Comparison of ENCODE assay signal across 19 cellular contexts in the genomic region with DNA sequence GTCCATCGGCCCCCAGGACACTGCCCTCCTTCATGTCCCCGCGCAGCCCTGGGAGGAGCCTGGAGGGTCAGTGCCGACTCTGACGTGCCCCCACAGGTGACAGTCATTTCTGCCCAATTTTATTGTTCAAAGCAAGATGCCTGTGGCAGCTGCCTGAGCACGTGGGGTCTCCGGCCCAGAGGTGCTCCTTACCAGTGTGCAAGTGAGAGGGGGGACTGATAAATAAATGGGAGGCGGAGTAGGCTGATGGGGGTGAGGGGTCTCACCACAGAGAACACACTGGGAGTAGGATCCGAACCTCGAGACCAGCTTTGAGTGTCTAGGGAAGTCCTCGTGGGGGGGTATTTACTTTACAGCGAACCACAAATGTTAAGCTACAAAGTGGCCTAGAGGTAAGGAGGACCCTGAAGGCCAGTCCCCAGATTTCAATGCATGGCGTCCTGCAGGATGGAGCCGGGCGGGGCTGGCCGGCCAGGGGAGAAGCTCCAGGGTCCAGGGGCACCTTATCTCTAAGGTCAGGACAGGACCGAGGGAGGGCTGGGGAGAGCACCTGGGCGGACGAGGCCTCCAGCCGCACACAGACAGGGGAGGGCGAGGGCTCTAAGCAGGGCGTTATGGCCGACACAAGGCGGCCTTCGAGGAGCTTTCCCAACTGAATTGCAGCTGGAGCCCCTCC.
DNase-seq lines count a peak whose midpoint lies in the region; ATAC-seq and TF ChIP-seq lines count a peak whose summit lies in the region.
"Had no signal": no experiment of that assay in that cellular context is flagged by ENCODE, and none has a peak within 500 bp of the region (broad histone marks: within the 10 kb centered on the region; RNA-seq: fewer than 3 reads in every experiment).

No MANE protein-coding gene starts in this region.

- peak overlapping the region; percentile 42 for H3K9ac ChIP-seq in NT2/D1 (ENCODE audit: insufficient read length, low read depth)

- peaks cover 6% of the 10 kb centered on the region for H3K4me1 ChIP-seq in NT2/D1 (ENCODE audit: insufficient read depth, insufficient read length)
- peaks cover 0 to 11% of the 10 kb centered on the region in 2 donors for H3K4me1 ChIP-seq in lung (ENCODE audit: control insufficient read depth in 2 of 2, insufficient read depth in 2 of 2, low read length in 2 of 2)
- H3K4me1 ChIP-seq in upper lobe of left lung, result peaks cover 8 to 27% (median 16%) of the 10 kb centered on the region in 4 donors

- no peak overlapping the region for H3K27ac Mint-ChIP-seq in immature natural killer cell
- H3K27ac Mint-ChIP-seq: activated CD4-positive, alpha-beta T cell treated with anti-CD3 and anti-CD28 coated beads for 36 hours; activated naive CD8-positive, alpha-beta T cell; dendritic cell treated with granulocyte-macrophage colony-stimulating factor and Interleukin-4, amounts not matched to agents 40 ng/mL and 50 ng/mL, for 4 days; memory B cell; nephron progenitor cell had no signal

- no peaks in the 10 kb centered on the region for H3K4me1 Mint-ChIP-seq in immature natural killer cell
- H3K4me1 Mint-ChIP-seq: memory B cell had no signal

- peak; percentile 27 for DNase-seq in Right ventricle myocardium superior
- DNase-seq in left cardiac atrium, result no peak
- no peak for DNase-seq in NT2/D1 (ENCODE audit: low read depth, low spot score)
- peak; percentile 26 for DNase-seq in lung (ENCODE audit: low spot score)
- peak; percentile 14 to 73 for DNase-seq in upper lobe of left lung
- DNase-seq in immature natural killer cell, result no peak
- DNase-seq in NCI-H345 (lab: John Stamatoyannopoulos, UW), result no peak
- no peak for DNase-seq in GM19238 (ENCODE audit: insufficient read length, low spot score)
- DNase-seq: activated T-cell treated with anti-CD3 and anti-CD28 coated beads, Interleukin-2, amount 50 U/mL, for 4 hours; Karpas-422; OCI-M1 had no signal

- ATAC-seq in Right ventricle myocardium superior (ENCODE audit: poor library complexity), result no peak
- no peak for ATAC-seq in left cardiac atrium
- no peak for ATAC-seq in lung (ENCODE audit: insufficient read depth, low FRiP score)
- ATAC-seq in upper lobe of left lung (ENCODE audit: low FRiP score in 2 of 2), result no peak

- TF ChIP-seq CTCF in lung (IDR thresholded peaks at IDR 0.05; ENCODE audit: control extremely low read depth, extremely low read depth) (no peak), upper lobe of left lung (IDR thresholded peaks at IDR 0.05) (no peak)

- TF ChIP-seq POLR2A in upper lobe of left lung (IDR thresholded peaks at IDR 0.05), result no peak

- H3K4me3 Mint-ChIP-seq in immature natural killer cell, result no peak overlapping the region
- H3K4me3 Mint-ChIP-seq: activated CD4-positive, alpha-beta T cell treated with anti-CD3 and anti-CD28 coated beads for 36 hours; activated T-cell treated with anti-CD3 and anti-CD28 coated beads, Interleukin-2, amount 50 U/mL, for 4 hours; dendritic cell treated with granulocyte-macrophage colony-stimulating factor and Interleukin-4, amounts not matched to agents 40 ng/mL and 50 ng/mL, for 4 days had no signal

- H3K27me3 ChIP-seq in NT2/D1 (ENCODE audit: insufficient read depth, insufficient read length) (peaks cover 19% of the 10 kb centered on the region), lung (ENCODE audit: control insufficient read depth, insufficient read depth) (peaks cover 4% of the 10 kb centered on the region), upper lobe of left lung (peaks cover 0 to 10% (median 2%) of the 10 kb centered on the region in 4 donors)
- H3K27me3 ChIP-seq: body of pancreas, gastrocnemius medialis had no signal

- H3K36me3 ChIP-seq in NT2/D1 (ENCODE audit: insufficient read depth, insufficient read length, low read length) (no peaks in the 10 kb centered on the region), lung (ENCODE audit: control insufficient read depth in 2 of 2, insufficient read depth in 2 of 2, low read length in 2 of 2) (no peaks in the 10 kb centered on the region), upper lobe of left lung (no peaks in the 10 kb centered on the region)
- H3K36me3 ChIP-seq: gastrocnemius medialis had no signal

- H3K9me3 ChIP-seq in NT2/D1 (ENCODE audit: insufficient read depth, low read length) (no peaks in the 10 kb centered on the region), lung (ENCODE audit: control insufficient read depth in 2 of 2, insufficient read depth in 1 of 2, low read length in 1 of 2) (peaks cover 0 to 5% of the 10 kb centered on the region in 2 donors), upper lobe of left lung (no peaks in the 10 kb centered on the region)
- H3K9me3 ChIP-seq: body of pancreas, gastrocnemius medialis had no signal

- H3K4me3 ChIP-seq in NT2/D1 (ENCODE audit: insufficient read length, low read depth) (no peak overlapping the region), lung (no peak overlapping the region), upper lobe of left lung (no peak overlapping the region)

- 78 to 81% methylated on average over 25 of the region's 25 CpGs for WGBS in lung, 2 donors
- WGBS in upper lobe of left lung, 2 donors, result 79 to 83% methylated on average over 16 to 22 of the region's 25 CpGs

- intact Hi-C loops in Right ventricle myocardium superior (cut with DNase I), result loop anchor here (5.0 kb wide), 1 partner anchor 273 kb away; no protein-coding TSS in a partner anchor
- intact Hi-C loops in left cardiac atrium (cut with DNase I), result loop anchor here (5.0 to 10.0 kb wide), 2 partner anchors 91 to 268 kb away; no protein-coding TSS in a partner anchor

- H3K36me3 Mint-ChIP-seq in immature natural killer cell, result no peaks in the 10 kb centered on the region
- H3K36me3 Mint-ChIP-seq: activated naive CD8-positive, alpha-beta T cell; memory B cell had no signal

- H3K27me3 Mint-ChIP-seq in immature natural killer cell (ENCODE audit: low read depth in 3 of 3), result peaks cover 0 to 18% (median 4%) of the 10 kb centered on the region in 3 donors

- no peak for TF ChIP-seq EP300 in upper lobe of left lung (IDR thresholded peaks at IDR 0.05)

- no peaks in the 10 kb centered on the region for H3K9me3 Mint-ChIP-seq in immature natural killer cell
- H3K9me3 Mint-ChIP-seq: activated T-cell treated with anti-CD3 and anti-CD28 coated beads, Interleukin-2, amount 50 U/mL, for 4 hours; dendritic cell treated with granulocyte-macrophage colony-stimulating factor and Interleukin-4, amounts not matched to agents 40 ng/mL and 50 ng/mL, for 4 days; memory B cell; nephron progenitor cell had no signal

- no peak overlapping the region for H3K27ac ChIP-seq in lung (ENCODE audit: low read depth in 1 of 2, low read length in 1 of 2)
- no peak overlapping the region for H3K27ac ChIP-seq in upper lobe of left lung
- H3K27ac ChIP-seq: epithelial cell of prostate had no signal

Comparison
In these comparisons a context has a peak if more than half of its experiments do, and no peak if none do; other contexts are left out.
1. DNase-seq: peak in Right ventricle myocardium superior (single experiment), lung (single experiment) and upper lobe of left lung (2 of 2); none in left cardiac atrium (single experiment), NT2/D1 (single experiment), immature natural killer cell (0 of 3), NCI-H345 (single experiment) and GM19238 (single experiment).